Comparison of ENCODE assay signal across 2 cellular contexts in genomic region chr17:41988418-41988817, GRCh38.
TF ChIP-seq lines count a peak whose summit lies in the region.

No MANE protein-coding gene starts in this region.

TF ChIP-seq in HepG2, 621 proteins besides CTCF, POLR2A, EP300 and RAD21:
- TF ChIP-seq HOMEZ (CRISPR knock-in tag; IDR thresholded peaks at IDR 0.05; ENCODE audit: low read depth) (no peak), RBM22 (optimal IDR thresholded peaks at IDR 0.05; ENCODE audit: low read length) (peak; percentile 37)

TF ChIP-seq in liver, 16 proteins besides CTCF, POLR2A, EP300 and RAD21:
- TF ChIP-seq ZBTB33 (IDR thresholded peaks at IDR 0.05) (no peak), HNF4G (IDR thresholded peaks at IDR 0.05) (no peak), FOXA2 (IDR thresholded peaks at IDR 0.05) (no peak), ATF3 (IDR thresholded peaks at IDR 0.05) (peak; percentile 12), SP1 (IDR thresholded peaks at IDR 0.05) (no peak), RXRA (IDR thresholded peaks at IDR 0.05) (no peak), FOXA1 (IDR thresholded peaks at IDR 0.05) (no peak), HNF4A (conservative IDR thresholded peaks at IDR 0.05) (no peak)
